14 cellular contexts compared by ENCODE assay signal in genomic region chr20:59688999-59689398, GRCh38.
"Had no signal": no experiment of that assay in that cellular context is flagged by ENCODE, and none has a peak within 500 bp of the region (broad histone marks: within the 10 kb centered on the region; RNA-seq: fewer than 3 reads in every experiment).

No MANE protein-coding gene starts in this region.

- DNase-seq: activated CD4-positive, alpha-beta T cell treated with anti-CD3 and anti-CD28 coated beads, Interleukin-2, amount 50 U/mL, for 4 hours; activated gamma-delta T cell; foreskin keratinocyte; glutamatergic neuron; kidney; mesendoderm; naive thymus-derived CD4-positive, alpha-beta T cell; ovary; stimulated activated CD4-positive, alpha-beta T cell treated with anti-CD3 and anti-CD28 coated beads, Interleukin-4, amount 100 ng/mL, for 1 hour; stimulated activated naive CD8-positive, alpha-beta T cell treated with anti-CD3 and anti-CD28 coated beads, Interleukin-15, amount 100 ng/mL, for 72 hours; testis; upper lobe of left lung had no signal

- H3K27ac ChIP-seq: foreskin keratinocyte, neural progenitor cell, ovary, testis, upper lobe of left lung had no signal

- H3K9me3 ChIP-seq: ovary, testis, upper lobe of left lung had no signal

- ATAC-seq: foreskin keratinocyte; naive thymus-derived CD4-positive, alpha-beta T cell; stimulated activated naive CD8-positive, alpha-beta T cell treated with anti-CD3 and anti-CD28 coated beads, Interleukin-15, amount 100 ng/mL, for 72 hours had no signal

- H3K9ac ChIP-seq: neural progenitor cell had no signal

- H3K36me3 ChIP-seq: neural progenitor cell, ovary, upper lobe of left lung had no signal

- H3K4me3 ChIP-seq: neural progenitor cell, ovary, smooth muscle cell, testis, upper lobe of left lung had no signal

- H3K4me1 ChIP-seq: foreskin keratinocyte, neural progenitor cell, testis, upper lobe of left lung had no signal

- H3K4me2 ChIP-seq: neural progenitor cell, smooth muscle cell had no signal

- H3K27me3 ChIP-seq: foreskin keratinocyte, neural progenitor cell, ovary, testis, upper lobe of left lung had no signal
